ENCODE assay signal across 29 cellular contexts in the genomic region with DNA sequence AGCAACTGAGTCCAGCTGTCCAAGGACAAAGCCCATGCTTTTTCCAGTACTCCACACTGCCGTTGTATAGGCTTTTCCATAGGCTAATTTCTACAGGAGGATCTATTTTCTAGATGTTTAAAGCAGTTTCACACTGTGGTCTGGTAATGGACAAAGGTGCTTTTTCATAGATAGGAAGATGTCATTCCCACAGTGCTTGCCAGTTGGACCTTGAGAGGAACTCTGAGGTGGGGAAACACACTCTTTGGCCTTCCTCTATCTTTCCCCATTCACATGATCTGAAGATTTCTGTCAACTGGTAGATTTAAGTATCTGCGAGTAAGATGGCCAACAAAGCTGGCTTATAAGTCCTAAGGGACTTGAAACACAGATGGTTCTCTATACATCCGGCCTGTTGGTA.
"Had no signal": no experiment of that assay in that cellular context is flagged by ENCODE, and none has a peak within 500 bp of the region (broad histone marks: within the 10 kb centered on the region; RNA-seq: fewer than 3 reads in every experiment).

No MANE protein-coding gene starts in this region.

- H3K36me3 ChIP-seq: neural progenitor cell, ovary, right lobe of liver, sigmoid colon, thoracic aorta, thyroid gland, vagina had no signal

- H3K9me3 Mint-ChIP-seq: natural killer cell; nephron; neural progenitor cell; stimulated activated naive B cell treated with anti-CD40 and anti-IgM and Interleukin-4, amounts not matched to agents 10 μg/mL and 1 μg/mL and 100 μg/mL, for 72 hours; stimulated activated naive CD8-positive, alpha-beta T cell treated with anti-CD3 and anti-CD28 coated beads, Interleukin-15, Interleukin-2, amounts not matched to agents 100 ng/mL and 50 ng/mL, for 24 hours had no signal

- H3K79me2 ChIP-seq: parathyroid adenoma had no signal

- H3K9me3 ChIP-seq: ovary, psoas muscle, right lobe of liver, sigmoid colon, stomach, thoracic aorta, thyroid gland, tibial nerve, upper lobe of left lung, vagina had no signal

- H3K4me1 ChIP-seq: neural progenitor cell, psoas muscle, right lobe of liver, sigmoid colon, tibial nerve had no signal

- H3K27ac Mint-ChIP-seq: nephron; neural progenitor cell; progenitor cell of endocrine pancreas; stimulated activated naive CD8-positive, alpha-beta T cell treated with anti-CD3 and anti-CD28 coated beads, Interleukin-15, Interleukin-2, amounts not matched to agents 100 ng/mL and 50 ng/mL, for 24 hours had no signal

- H3K4me3 ChIP-seq: neural progenitor cell, ovary, psoas muscle, right lobe of liver, sigmoid colon, stomach, thoracic aorta, thyroid gland, tibial nerve, upper lobe of left lung, vagina had no signal

- DNase-seq: natural killer cell; occipital lobe; ovary; posterior cingulate gyrus; psoas muscle; right cardiac atrium; right lobe of liver; sigmoid colon; small intestine; stimulated activated CD4-positive, alpha-beta T cell treated with anti-CD3 and anti-CD28 coated beads, Interleukin-15, amount 100 ng/mL, for 24 hours; stimulated activated CD4-positive, alpha-beta T cell treated with anti-CD3 and anti-CD28 coated beads, Interleukin-2, amount 100 ng/mL, for 24 hours; stimulated activated CD4-positive, alpha-beta T cell treated with anti-CD3 and anti-CD28 coated beads, Interleukin-4, amount 100 ng/mL, for 1 hour; stimulated activated CD4-positive, alpha-beta T cell treated with anti-CD3 and anti-CD28 coated beads, Interleukin-4, amount 100 ng/mL, for 4 hours; stimulated activated CD8-positive, alpha-beta memory T cell treated with anti-CD3 and anti-CD28 coated beads, Interleukin-4, amount 100 ng/mL, for 48 hours; stimulated activated naive B cell treated with anti-CD40 and anti-IgM and Interleukin-4, amounts not matched to agents 10 μg/mL and 1 μg/mL and 100 μg/mL, for 72 hours; stimulated activated naive CD4-positive, alpha-beta T cell treated with Interleukin-2 at 50 U/mL for 16 hours; stomach; thyroid gland; trophoblast cell; upper lobe of left lung had no signal

- FAIRE-seq: small intestine, urothelium cell line had no signal

- H3K4me1 Mint-ChIP-seq: neural progenitor cell had no signal

- H3K4me2 ChIP-seq: neural progenitor cell had no signal

- H2AFZ ChIP-seq: neural progenitor cell, parathyroid adenoma had no signal

- H3K9ac ChIP-seq: neural progenitor cell, parathyroid adenoma had no signal

- H3K27me3 Mint-ChIP-seq: progenitor cell of endocrine pancreas; stimulated activated naive B cell treated with anti-CD40 and anti-IgM and Interleukin-4, amounts not matched to agents 10 μg/mL and 1 μg/mL and 100 μg/mL, for 72 hours; stimulated activated naive CD8-positive, alpha-beta T cell treated with anti-CD3 and anti-CD28 coated beads, Interleukin-15, Interleukin-2, amounts not matched to agents 100 ng/mL and 50 ng/mL, for 24 hours had no signal

- H3K27ac ChIP-seq: neural progenitor cell, ovary, parathyroid adenoma, psoas muscle, right lobe of liver, sigmoid colon, stomach, thoracic aorta, thyroid gland, tibial nerve, upper lobe of left lung, vagina had no signal

- H3K27me3 ChIP-seq: neural progenitor cell, ovary, right lobe of liver, sigmoid colon, stomach, thyroid gland, tibial nerve, upper lobe of left lung, vagina had no signal

- H3K4me3 Mint-ChIP-seq: natural killer cell; nephron; neural progenitor cell; stimulated activated naive B cell treated with anti-CD40 and anti-IgM and Interleukin-4, amounts not matched to agents 10 μg/mL and 1 μg/mL and 100 μg/mL, for 72 hours; stimulated activated naive CD8-positive, alpha-beta T cell treated with anti-CD3 and anti-CD28 coated beads, Interleukin-15, Interleukin-2, amounts not matched to agents 100 ng/mL and 50 ng/mL, for 24 hours had no signal

- ATAC-seq: natural killer cell; psoas muscle; right cardiac atrium; stimulated activated naive B cell treated with anti-CD40 and anti-IgM and Interleukin-4, amounts not matched to agents 10 μg/mL and 1 μg/mL and 100 μg/mL, for 72 hours had no signal
